ENCODE assay signal across 1 cellular context in the genomic region with DNA sequence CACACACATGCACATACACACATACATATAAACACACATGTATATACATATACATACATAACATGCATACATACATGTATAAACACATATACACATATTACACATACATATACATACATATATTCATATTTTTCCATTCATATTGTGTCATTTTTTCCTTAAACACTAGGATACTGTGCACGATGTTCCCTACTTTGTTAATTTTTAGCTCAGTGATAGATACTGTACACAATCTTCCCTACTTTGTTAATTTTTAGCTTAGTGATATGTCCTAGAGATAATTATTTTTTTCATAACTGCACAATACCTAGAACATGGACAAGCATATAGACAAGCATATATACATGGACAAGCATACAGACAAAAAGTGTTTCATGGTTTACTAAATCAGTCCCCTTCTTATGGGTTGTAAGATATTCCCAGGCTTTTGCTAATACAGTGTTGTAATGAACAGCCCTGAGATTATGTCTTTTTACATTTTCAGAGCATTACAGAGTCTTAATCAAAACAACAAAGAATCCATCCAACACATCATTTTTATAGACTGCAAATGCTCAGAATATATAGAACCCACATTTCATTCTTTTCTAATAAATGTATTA.
TF ChIP-seq lines count a peak whose summit lies in the region.

No MANE protein-coding gene starts in this region.

TF ChIP-seq in HepG2, 621 proteins besides CTCF, POLR2A, EP300 and RAD21:
- no peak for TF ChIP-seq ZNF333 (CRISPR knock-in tag; IDR thresholded peaks at IDR 0.05; ENCODE audit: borderline replicate concordance)
- no peak for TF ChIP-seq ATRX (CRISPR knock-in tag; IDR thresholded peaks at IDR 0.05; ENCODE audit: borderline replicate concordance)
- no peak for TF ChIP-seq ZNF598 (CRISPR knock-in tag; IDR thresholded peaks at IDR 0.05; ENCODE audit: borderline replicate concordance)
- no peak for TF ChIP-seq ZNF274 (CRISPR knock-in tag; IDR thresholded peaks at IDR 0.05)
